Comparison of ENCODE assay signal across 10 cellular contexts in the genomic region with DNA sequence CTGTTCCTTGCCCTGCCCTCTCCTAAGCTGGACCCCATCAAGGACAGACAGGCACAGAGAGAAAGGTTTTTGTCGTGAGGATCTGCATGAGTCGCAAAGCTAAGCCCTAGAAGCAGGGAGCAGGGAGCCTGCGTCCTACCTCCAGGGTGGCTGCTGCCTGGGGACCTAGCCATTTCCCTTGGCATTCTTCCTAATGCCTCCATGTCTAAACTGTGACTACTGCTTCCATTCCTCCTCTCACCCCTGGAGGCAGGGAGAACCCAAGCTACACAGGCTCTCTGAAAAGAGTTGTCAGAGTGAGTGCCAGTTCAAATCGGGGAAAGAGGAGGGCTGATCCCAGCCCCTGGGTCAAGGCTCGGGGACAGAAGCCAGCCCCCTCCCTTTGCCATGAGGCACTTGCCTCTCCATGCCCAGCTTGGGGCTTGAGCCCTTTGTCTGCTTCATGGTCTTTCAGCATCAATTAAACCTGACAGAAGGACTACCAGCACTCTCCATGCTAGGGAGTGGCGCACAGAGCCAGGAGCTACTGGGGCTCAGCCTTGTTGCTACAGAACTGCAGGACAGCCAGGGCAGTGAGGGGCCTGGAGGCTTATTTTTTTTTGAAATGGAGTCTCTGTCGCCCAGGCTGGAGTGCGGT. TPM values are rescaled to one million over a fixed set of nuclear protein-coding genes. Genes with fewer than 3 reads are reported as not detected.
DNase-seq lines count a peak whose midpoint lies in the region; ATAC-seq, FAIRE-seq and TF ChIP-seq lines count a peak whose summit lies in the region.
"Had no signal": no experiment of that assay in that cellular context is flagged by ENCODE, and none has a peak within 500 bp of the region (broad histone marks: within the 10 kb centered on the region; RNA-seq: fewer than 3 reads in every experiment).

No MANE protein-coding gene starts in this region.

- POLR2A ChIA-PET in K562 (lab: Yijun Ruan, JAX), result interaction anchor here (0.6 to 3.8 kb wide), 4 partner anchors 9 to 72 kb away, joined by 3 to 18 read pairs (median 4); no protein-coding TSS in a partner anchor

- no peak for TF ChIP-seq EP300 in K562 (IDR thresholded peaks at IDR 0.05; ENCODE audit: low read length)

- no peak for FAIRE-seq in K562 (lab: Jason Lieb, UNC)
- FAIRE-seq: H54 had no signal

- peaks cover 54% of the 10 kb centered on the region for H3K4me1 Mint-ChIP-seq in nephron progenitor cell
- peaks cover 71% of the 10 kb centered on the region for H3K4me1 Mint-ChIP-seq in stimulated activated memory B cell treated with anti-CD40 and anti-IgM and Interleukin-4, amounts not matched to agents 10 μg/mL and 1 μg/mL and 100 μg/mL, for 72 hours

- WGBS in K562 (ENCODE audit: insufficient coverage, low coverage, missing lambda C conversion rate), result 64% methylated on average over 8 of the region's 8 CpGs

- no peaks in the 10 kb centered on the region; the same call in none of the 2 replicates for H4K20me1 ChIP-seq in K562 (replicated peaks; ENCODE audit: control insufficient read depth, insufficient read depth, low read length)

- no peak for ATAC-seq in K562
- ATAC-seq in Right ventricle myocardium inferior, result no peak
- no peak for ATAC-seq in HG02840 (IDR thresholded peaks at IDR 0.05; ENCODE audit: low FRiP score, unreplicated experiment)
- no peak for ATAC-seq in stimulated activated memory B cell treated with anti-CD40 and anti-IgM and Interleukin-4, amounts not matched to agents 10 μg/mL and 1 μg/mL and 100 μg/mL, for 72 hours

- CTCF ChIA-PET in K562 (lab: Yijun Ruan, JAX; ENCODE audit: low intra/inter-chr PET ratio), result interaction anchor here (0.5 kb wide), 1 partner anchor 15 kb away, joined by 3 read pairs; no protein-coding TSS in a partner anchor

- H3K27ac Mint-ChIP-seq in nephron progenitor cell, result peak overlapping the region; percentile 45
- no peak overlapping the region for H3K27ac Mint-ChIP-seq in stimulated activated memory B cell treated with anti-CD40 and anti-IgM and Interleukin-4, amounts not matched to agents 10 μg/mL and 1 μg/mL and 100 μg/mL, for 72 hours

- H3K4me3 ChIP-seq in K562, result no peak overlapping the region

- H3K36me3 Mint-ChIP-seq in nephron progenitor cell (ENCODE audit: low read depth), result no peaks in the 10 kb centered on the region
- H3K36me3 Mint-ChIP-seq in stimulated activated memory B cell treated with anti-CD40 and anti-IgM and Interleukin-4, amounts not matched to agents 10 μg/mL and 1 μg/mL and 100 μg/mL, for 72 hours, result peaks cover 6% of the 10 kb centered on the region

- peak; percentile 36 for DNase-seq in Daoy (ENCODE audit: low read depth)
- peak; percentile 32 for DNase-seq in NCI-H69 (lab: John Stamatoyannopoulos, UW)
- DNase-seq in K562 (ENCODE audit: extremely low read depth in 1 of 4, low spot score in 3 of 4), result no peak
- DNase-seq in nephron progenitor cell, result no peak
- no peak for DNase-seq in Right ventricle myocardium inferior (ENCODE audit: missing footprints)
- no peak for DNase-seq in amniotic stem cell (lab: John Stamatoyannopoulos, UW)
- DNase-seq: NCI-H774 had no signal

- no peaks in the 10 kb centered on the region for H3K9me3 Mint-ChIP-seq in nephron progenitor cell
- H3K9me3 Mint-ChIP-seq in stimulated activated memory B cell treated with anti-CD40 and anti-IgM and Interleukin-4, amounts not matched to agents 10 μg/mL and 1 μg/mL and 100 μg/mL, for 72 hours, result no peaks in the 10 kb centered on the region

- no peak overlapping the region for H3K4me2 ChIP-seq in K562 (ENCODE audit: insufficient read depth, low read length)

- H3K27ac ChIP-seq in K562 (ENCODE audit: extremely low read depth, low read depth, low read length), result no peak overlapping the region

- no peaks in the 10 kb centered on the region for H3K79me2 ChIP-seq in K562 (ENCODE audit: control insufficient read depth, insufficient read depth, low read length)

- in situ Hi-C loops in K562 (cut with MboI), result no loop called here

- no peak overlapping the region for H2AFZ ChIP-seq in K562 (ENCODE audit: low read depth, low read length)

- TF ChIP-seq POLR2A in K562 (conservative IDR thresholded peaks at IDR 0.05), result no peak

- TF ChIP-seq RAD21 in K562 (CRISPR knock-in tag; conservative IDR thresholded peaks at IDR 0.05 in 1 of 2, IDR thresholded peaks at IDR 0.05 in 1 of 2), result no peak

- H3K4me3 Mint-ChIP-seq in nephron progenitor cell, result no peak overlapping the region
- H3K4me3 Mint-ChIP-seq in stimulated activated memory B cell treated with anti-CD40 and anti-IgM and Interleukin-4, amounts not matched to agents 10 μg/mL and 1 μg/mL and 100 μg/mL, for 72 hours, result no peak overlapping the region

- intact Hi-C loops in K562 (cut with micrococcal nuclease) (loop anchor here (10.0 kb wide), 1 partner anchor 172 kb away; the partner anchor contains the start of gene KNL1), Right ventricle myocardium inferior (cut with DNase I) (no loop called here)

- no peaks in the 10 kb centered on the region for H3K9me3 ChIP-seq in K562 (replicated peaks; ENCODE audit: control insufficient read depth, insufficient read depth, low read depth, low read length)

- TF ChIP-seq CTCF in K562 (IDR thresholded peaks at IDR 0.05 in 2 of 3, conservative IDR thresholded peaks at IDR 0.05 in 1 of 3; ENCODE audit: insufficient read depth in 2 of 3, low read depth in 1 of 3, low read length in 3 of 3) (no peak), nephron progenitor cell (IDR thresholded peaks at IDR 0.05) (no peak)

- peaks cover 7% of the 10 kb centered on the region for H3K27me3 Mint-ChIP-seq in nephron progenitor cell (ENCODE audit: low read depth, poor library complexity)
- no peaks in the 10 kb centered on the region for H3K27me3 Mint-ChIP-seq in stimulated activated memory B cell treated with anti-CD40 and anti-IgM and Interleukin-4, amounts not matched to agents 10 μg/mL and 1 μg/mL and 100 μg/mL, for 72 hours

- H3K4me1 ChIP-seq in K562 (replicated peaks in 1 of 2; ENCODE audit: control insufficient read depth in 2 of 2, insufficient read depth in 2 of 2, low read length in 2 of 2), result peaks cover 21 to 74% of the 10 kb centered on the region in 2 experiments; a peak in 4 of 5 replicates

- peaks cover 16% of the 10 kb centered on the region; the same call in 1 of the 3 replicates for H3K36me3 ChIP-seq in K562 (ENCODE audit: control insufficient read depth, insufficient read depth, low read length)

- no peaks in the 10 kb centered on the region for H3K9me1 ChIP-seq in K562 (ENCODE audit: control insufficient read depth, insufficient read depth, low read length)

- no peaks in the 10 kb centered on the region for H3K27me3 ChIP-seq in K562 (ENCODE audit: control insufficient read depth in 2 of 2, insufficient read depth in 2 of 2, low read length in 2 of 2)

- BruUV-seq in K562 (replicated peaks; lab: Mats Ljungman, UMichigan), result no TSS peak

- H3K9ac ChIP-seq in K562 (ENCODE audit: insufficient read depth in 1 of 2, low read depth in 2 of 2, low read length in 2 of 2), result peak overlapping the region in 1 of 2 experiments; percentile 63; a peak in 2 of 4 replicates

RNA-seq across cellular contexts. Expression of gene GCHFR, which starts 2.4 kb away (rescaled TPM):
- 9.9 and 30.6 TPM in 2 replicates for total RNA-seq in Daoy (2014; rRNA removed; shearing (Covaris generic))
- 5.8 and 10.5 TPM in 2 replicates for total RNA-seq in K562 (2011; cell fraction: chromatin; rRNA removed; ENCODE audit: low replicate concordance)
- total RNA-seq in K562 (2011; cell fraction: nucleolus; rRNA removed), result 15.2 and 19.6 TPM in 2 replicates
- total RNA-seq in K562 (2011; cell fraction: nucleoplasm; rRNA removed), result 9.9 and 10.0 TPM in 2 replicates
- total RNA-seq in K562 (2014; rRNA removed) (81.2 and 83.5 TPM in 2 replicates), K562 (2014; rRNA removed; fragmentation: Illumina TruSeq; extraction: Trizol) (5.3 and 8.7 TPM in 2 replicates), K562 (2015; rRNA removed; fragmentation: Illumina TruSeq; extraction: Trizol) (28.2 and 30.0 TPM in 2 replicates), K562 (2021) (31.9 and 37.3 TPM in 2 replicates), Right ventricle myocardium inferior (8.1 TPM)
- polyA plus RNA-seq in K562 (2011; rRNA removed) (20.8 and 33.6 TPM in 2 replicates), K562 (2014; fragmentation: Illumina TruSeq; extraction: Trizol) (16.0 and 25.7 TPM in 2 replicates), K562 (2014; fragmentation: Nextera tagmentation; extraction: Ambion mirVana) (10 to 100 TPM; 10.1 to 18.2 TPM), K562 (2014; rRNA removed) (55.2 and 75.1 TPM in 2 replicates)
- polyA plus RNA-seq in K562 (2011; cell fraction: cytosol; rRNA removed), result 73.6 and 108 TPM in 2 replicates
- 19.7 and 25.2 TPM in 2 replicates for polyA plus RNA-seq in K562 (2011; cell fraction: nucleus; rRNA removed)
- 27.0 and 47.9 TPM in 2 replicates for polyA plus RNA-seq in K562 (2012)
- 4.2 and 5.4 TPM in 2 replicates for polyA minus RNA-seq in K562 (2011; rRNA and poly(A)+ RNA removed)
- 9.0 and 17.8 TPM in 2 replicates for polyA minus RNA-seq in K562 (2011; cell fraction: cytosol; rRNA and poly(A)+ RNA removed)
- polyA minus RNA-seq in K562 (2011; cell fraction: nucleus; rRNA and poly(A)+ RNA removed), result 11.4 and 17.0 TPM in 2 replicates

RNA-seq across cellular contexts. Expression of gene C15orf62, which starts 3.5 kb away (rescaled TPM):
- 0.40 TPM in 1 of 2 replicates, not detected in the other for total RNA-seq in Daoy (2014; rRNA removed; shearing (Covaris generic))
- total RNA-seq in K562 (2011; cell fraction: chromatin; rRNA removed; ENCODE audit: low replicate concordance), result 0.51 and 0.67 TPM in 2 replicates
- 0.39 and 0.50 TPM in 2 replicates for total RNA-seq in K562 (2011; cell fraction: nucleolus; rRNA removed)
- 0.22 TPM in 1 of 2 replicates, not detected in the other for total RNA-seq in K562 (2011; cell fraction: nucleoplasm; rRNA removed)
- 0.29 and 0.36 TPM in 2 replicates for total RNA-seq in K562 (2014; rRNA removed)
- total RNA-seq in K562 (2014; rRNA removed; fragmentation: Illumina TruSeq; extraction: Trizol), result 0.22 and 0.29 TPM in 2 replicates
- 0.57 and 0.76 TPM in 2 replicates for total RNA-seq in K562 (2015; rRNA removed; fragmentation: Illumina TruSeq; extraction: Trizol)
- 0.40 and 0.45 TPM in 2 replicates for total RNA-seq in K562 (2021)
- 0.08 and 0.20 TPM in 2 replicates for polyA plus RNA-seq in K562 (2011; rRNA removed)
- 0.12 and 0.15 TPM in 2 replicates for polyA plus RNA-seq in K562 (2011; cell fraction: cytosol; rRNA removed)
- 0.24 and 0.34 TPM in 2 replicates for polyA plus RNA-seq in K562 (2011; cell fraction: nucleus; rRNA removed)
- polyA plus RNA-seq in K562 (2012), result 1.0 and 2.9 TPM in 2 replicates
- 0.28 and 0.31 TPM in 2 replicates for polyA plus RNA-seq in K562 (2014; fragmentation: Illumina TruSeq; extraction: Trizol)
- polyA plus RNA-seq in K562 (2014; fragmentation: Nextera tagmentation; extraction: Ambion mirVana), result under 1 TPM in 1 of 2 experiments, not detected in 1; 0.01 TPM
- polyA plus RNA-seq in K562 (2014; rRNA removed), result 0.17 and 0.32 TPM in 2 replicates
- polyA minus RNA-seq in K562 (2011; rRNA and poly(A)+ RNA removed), result 0.28 and 0.36 TPM in 2 replicates
- not detected in 2 replicates for polyA minus RNA-seq in K562 (2011; cell fraction: cytosol; rRNA and poly(A)+ RNA removed)
- 0.27 and 0.67 TPM in 2 replicates for polyA minus RNA-seq in K562 (2011; cell fraction: nucleus; rRNA and poly(A)+ RNA removed)
- total RNA-seq in Right ventricle myocardium inferior, result 0.24 TPM

RNA-seq across cellular contexts. Expression of gene RMDN3, which starts 11.3 kb away (rescaled TPM):
- total RNA-seq in Daoy (2014; rRNA removed; shearing (Covaris generic)), result 17.1 and 20.6 TPM in 2 replicates
- 63.2 and 82.7 TPM in 2 replicates for total RNA-seq in K562 (2011; cell fraction: chromatin; rRNA removed; ENCODE audit: low replicate concordance)
- 59.7 and 60.7 TPM in 2 replicates for total RNA-seq in K562 (2011; cell fraction: nucleolus; rRNA removed)
- 60.9 and 71.7 TPM in 2 replicates for total RNA-seq in K562 (2011; cell fraction: nucleoplasm; rRNA removed)
- total RNA-seq in K562 (2014; rRNA removed) (25.9 and 33.8 TPM in 2 replicates), K562 (2014; rRNA removed; fragmentation: Illumina TruSeq; extraction: Trizol) (23.5 and 24.9 TPM in 2 replicates), K562 (2015; rRNA removed; fragmentation: Illumina TruSeq; extraction: Trizol) (25.4 and 26.4 TPM in 2 replicates), K562 (2021) (38.2 and 39.4 TPM in 2 replicates), Right ventricle myocardium inferior (19.1 TPM)
- polyA plus RNA-seq in K562 (2011; rRNA removed) (28.9 and 32.7 TPM in 2 replicates), K562 (2014; fragmentation: Illumina TruSeq; extraction: Trizol) (31.4 and 33.3 TPM in 2 replicates), K562 (2014; fragmentation: Nextera tagmentation; extraction: Ambion mirVana) (1 to 10 TPM; 8.1 to 8.9 TPM), K562 (2014; rRNA removed) (35.7 and 36.4 TPM in 2 replicates)
- polyA plus RNA-seq in K562 (2011; cell fraction: cytosol; rRNA removed), result 22.9 and 23.4 TPM in 2 replicates
- polyA plus RNA-seq in K562 (2011; cell fraction: nucleus; rRNA removed), result 38.7 and 41.9 TPM in 2 replicates
- polyA plus RNA-seq in K562 (2012), result 32.4 and 38.8 TPM in 2 replicates
- 19.4 and 23.6 TPM in 2 replicates for polyA minus RNA-seq in K562 (2011; rRNA and poly(A)+ RNA removed)
- polyA minus RNA-seq in K562 (2011; cell fraction: cytosol; rRNA and poly(A)+ RNA removed), result 13.7 and 16.1 TPM in 2 replicates
- polyA minus RNA-seq in K562 (2011; cell fraction: nucleus; rRNA and poly(A)+ RNA removed), result 13.3 and 25.8 TPM in 2 replicates

RNA-seq across cellular contexts. Expression of gene ZFYVE19, which starts 40.6 kb away (rescaled TPM):
- total RNA-seq in Daoy (2014; rRNA removed; shearing (Covaris generic)), result 25.2 and 25.4 TPM in 2 replicates
- 53.9 and 97.1 TPM in 2 replicates for total RNA-seq in K562 (2011; cell fraction: chromatin; rRNA removed; ENCODE audit: low replicate concordance)
- total RNA-seq in K562 (2011; cell fraction: nucleolus; rRNA removed), result 55.0 and 62.4 TPM in 2 replicates
- total RNA-seq in K562 (2011; cell fraction: nucleoplasm; rRNA removed), result 34.8 and 43.8 TPM in 2 replicates
- total RNA-seq in K562 (2014; rRNA removed), result 13.1 and 20.8 TPM in 2 replicates
- 7.9 and 13.1 TPM in 2 replicates for total RNA-seq in K562 (2014; rRNA removed; fragmentation: Illumina TruSeq; extraction: Trizol)
- 20.7 and 22.5 TPM in 2 replicates for total RNA-seq in K562 (2015; rRNA removed; fragmentation: Illumina TruSeq; extraction: Trizol)
- total RNA-seq in K562 (2021), result 18.2 and 19.9 TPM in 2 replicates
- polyA plus RNA-seq in K562 (2011; rRNA removed), result 27.1 and 35.2 TPM in 2 replicates
- polyA plus RNA-seq in K562 (2011; cell fraction: cytosol; rRNA removed), result 38.7 and 39.7 TPM in 2 replicates
- 105 TPM in 2 replicates for polyA plus RNA-seq in K562 (2011; cell fraction: nucleus; rRNA removed)
- polyA plus RNA-seq in K562 (2012), result 23.5 and 35.7 TPM in 2 replicates
- polyA plus RNA-seq in K562 (2014; fragmentation: Illumina TruSeq; extraction: Trizol), result 30.0 and 36.8 TPM in 2 replicates
- 1 to 10 TPM; 1.5 to 3.6 TPM for polyA plus RNA-seq in K562 (2014; fragmentation: Nextera tagmentation; extraction: Ambion mirVana)
- 23.4 and 23.5 TPM in 2 replicates for polyA plus RNA-seq in K562 (2014; rRNA removed)
- 22.6 and 25.2 TPM in 2 replicates for polyA minus RNA-seq in K562 (2011; rRNA and poly(A)+ RNA removed)
- polyA minus RNA-seq in K562 (2011; cell fraction: cytosol; rRNA and poly(A)+ RNA removed), result 11.4 and 13.7 TPM in 2 replicates
- 22.2 and 27.5 TPM in 2 replicates for polyA minus RNA-seq in K562 (2011; cell fraction: nucleus; rRNA and poly(A)+ RNA removed)
- 27.6 TPM for total RNA-seq in Right ventricle myocardium inferior

RNA-seq across cellular contexts. Expression of gene DNAJC17, which starts 41.0 kb away (rescaled TPM):
- 30.2 and 34.9 TPM in 2 replicates for total RNA-seq in Daoy (2014; rRNA removed; shearing (Covaris generic))
- 52.2 and 75.8 TPM in 2 replicates for total RNA-seq in K562 (2011; cell fraction: chromatin; rRNA removed; ENCODE audit: low replicate concordance)
- total RNA-seq in K562 (2011; cell fraction: nucleolus; rRNA removed), result 35.9 and 41.6 TPM in 2 replicates
- total RNA-seq in K562 (2011; cell fraction: nucleoplasm; rRNA removed), result 34.0 and 47.2 TPM in 2 replicates
- total RNA-seq in K562 (2014; rRNA removed) (57.9 and 60.3 TPM in 2 replicates), K562 (2014; rRNA removed; fragmentation: Illumina TruSeq; extraction: Trizol) (39.5 and 44.2 TPM in 2 replicates), K562 (2015; rRNA removed; fragmentation: Illumina TruSeq; extraction: Trizol) (58.4 and 61.5 TPM in 2 replicates), K562 (2021) (31.2 and 41.0 TPM in 2 replicates), Right ventricle myocardium inferior (19.7 TPM)
- polyA plus RNA-seq in K562 (2011; rRNA removed) (33.8 and 37.9 TPM in 2 replicates), K562 (2014; fragmentation: Illumina TruSeq; extraction: Trizol) (51.3 and 68.6 TPM in 2 replicates), K562 (2014; fragmentation: Nextera tagmentation; extraction: Ambion mirVana) (1 to 10 TPM; 2.4 to 9.1 TPM), K562 (2014; rRNA removed) (66.6 and 79.4 TPM in 2 replicates)
- 38.9 and 62.7 TPM in 2 replicates for polyA plus RNA-seq in K562 (2011; cell fraction: cytosol; rRNA removed)
- 54.0 and 67.1 TPM in 2 replicates for polyA plus RNA-seq in K562 (2011; cell fraction: nucleus; rRNA removed)
- polyA plus RNA-seq in K562 (2012), result 31.6 and 35.7 TPM in 2 replicates
- polyA minus RNA-seq in K562 (2011; rRNA and poly(A)+ RNA removed), result 24.9 and 30.8 TPM in 2 replicates
- polyA minus RNA-seq in K562 (2011; cell fraction: cytosol; rRNA and poly(A)+ RNA removed), result 16.6 and 22.6 TPM in 2 replicates
- 9.8 and 36.0 TPM in 2 replicates for polyA minus RNA-seq in K562 (2011; cell fraction: nucleus; rRNA and poly(A)+ RNA removed)

Comparison
In these comparisons a context has a peak if more than half of its experiments do, and no peak if none do; other contexts are left out.
1. DNase-seq: peak in Daoy (single experiment) and NCI-H69 (single experiment); none in K562 (0 of 4), nephron progenitor cell (single experiment), Right ventricle myocardium inferior (single experiment) and amniotic stem cell (single experiment).